1 cellular context compared by ENCODE assay signal in genomic region chr1:33256701-33257387, GRCh38.
TF ChIP-seq lines count a peak whose summit lies in the region.

No MANE protein-coding gene starts in this region.

TF ChIP-seq in HepG2, 621 proteins besides CTCF, POLR2A, EP300 and RAD21 (continued from another document and continues in another):
- TF ChIP-seq PATZ1 (CRISPR knock-in tag; IDR thresholded peaks at IDR 0.05), result peak; percentile 13; the same call in 1 of the 2 replicates
- TF ChIP-seq ZNF484 (CRISPR knock-in tag; IDR thresholded peaks at IDR 0.05; ENCODE audit: borderline replicate concordance, low read depth), result no peak
- peak; percentile 34; the same call in 1 of the 2 replicates for TF ChIP-seq ZNF574 (CRISPR knock-in tag; IDR thresholded peaks at IDR 0.05)
- TF ChIP-seq CREB1 (IDR thresholded peaks at IDR 0.05), result no peak
- peak; percentile 26; the same call in 1 of the 2 replicates for TF ChIP-seq CREB1 (CRISPR knock-in tag; IDR thresholded peaks at IDR 0.05)
- TF ChIP-seq SAFB2 (CRISPR knock-in tag; IDR thresholded peaks at IDR 0.05; ENCODE audit: borderline replicate concordance, low read depth), result no peak
- TF ChIP-seq POLR2G (IDR thresholded peaks at IDR 0.05; ENCODE audit: low read depth, low read length), result peak; percentile 71
- TF ChIP-seq XRCC5 (optimal IDR thresholded peaks at IDR 0.05; ENCODE audit: low read length), result peak; percentile 18
- TF ChIP-seq BHLHE40 (IDR thresholded peaks at IDR 0.05; ENCODE audit: low read length), result peak; percentile 58; the same call in 1 of the 2 replicates
- TF ChIP-seq ZNF142 (CRISPR knock-in tag; IDR thresholded peaks at IDR 0.05), result no peak
- peak; percentile 48; the same call in 1 of the 2 replicates for TF ChIP-seq ZNF691 (CRISPR knock-in tag; IDR thresholded peaks at IDR 0.05; ENCODE audit: borderline replicate concordance, low read depth)
- TF ChIP-seq ATF3 (CRISPR knock-in tag; IDR thresholded peaks at IDR 0.05), result peak; percentile 76; the same call in 1 of the 2 replicates
- TF ChIP-seq DMAP1 (CRISPR knock-in tag; IDR thresholded peaks at IDR 0.05), result peak; percentile 44; the same call in 1 of the 2 replicates
- TF ChIP-seq ZBED4 (CRISPR knock-in tag; IDR thresholded peaks at IDR 0.05; ENCODE audit: borderline replicate concordance), result peak; percentile 76; the same call in 1 of the 2 replicates
- no peak for TF ChIP-seq TCF7L2 (IDR thresholded peaks at IDR 0.05; ENCODE audit: low read depth, low read length)
- TF ChIP-seq CCAR2 (optimal IDR thresholded peaks at IDR 0.05; ENCODE audit: low read depth, low read length), result no peak
- 0 out of 2 replicates have a peak, but pooled peaks have one; percentile 1 for TF ChIP-seq ZNF558 (CRISPR knock-in tag; IDR thresholded peaks at IDR 0.05; ENCODE audit: borderline replicate concordance)
- peak in 1 of 2 experiments; percentile 70; a peak in 1 of 4 replicates for TF ChIP-seq REST (IDR thresholded peaks at IDR 0.05; ENCODE audit: borderline replicate concordance in 1 of 2, low read depth in 1 of 2, low read length in 2 of 2)
- no peak for TF ChIP-seq ZNF572 (CRISPR knock-in tag; IDR thresholded peaks at IDR 0.05)
- TF ChIP-seq FOSL1 (CRISPR knock-in tag; IDR thresholded peaks at IDR 0.05; ENCODE audit: borderline replicate concordance), result peak; percentile 84
- no peak for TF ChIP-seq ZNF121 (CRISPR knock-in tag; IDR thresholded peaks at IDR 0.05)
- 0 out of 2 replicates have a peak, but pooled peaks have one; percentile 25 for TF ChIP-seq SALL2 (CRISPR knock-in tag; IDR thresholded peaks at IDR 0.05)
- peak; percentile 56; the same call in 1 of the 2 replicates for TF ChIP-seq GFI1 (CRISPR knock-in tag; IDR thresholded peaks at IDR 0.05; ENCODE audit: borderline replicate concordance)
- TF ChIP-seq ZNF557 (CRISPR knock-in tag; IDR thresholded peaks at IDR 0.05), result no peak
- peak; percentile 32; the same call in 1 of the 2 replicates for TF ChIP-seq PHF21A (CRISPR knock-in tag; IDR thresholded peaks at IDR 0.05)
- TF ChIP-seq TFAP4 (IDR thresholded peaks at IDR 0.05; ENCODE audit: borderline replicate concordance, low read depth), result peak; percentile 16; the same call in 1 of the 2 replicates
- peak; percentile 55; the same call in 1 of the 2 replicates for TF ChIP-seq MAFF (IDR thresholded peaks at IDR 0.05; ENCODE audit: low read depth, low read length)
- peak; percentile 43 for TF ChIP-seq CREM (IDR thresholded peaks at IDR 0.05)
- TF ChIP-seq CREM (CRISPR knock-in tag; IDR thresholded peaks at IDR 0.05), result no peak
- peak; percentile 35; the same call in 1 of the 2 replicates for TF ChIP-seq ZNF563 (CRISPR knock-in tag; IDR thresholded peaks at IDR 0.05)
- no peak for TF ChIP-seq DMTF1 (CRISPR knock-in tag; IDR thresholded peaks at IDR 0.05)
- no peak for TF ChIP-seq GTF2F1 (IDR thresholded peaks at IDR 0.05; ENCODE audit: low read length)
- TF ChIP-seq SALL1 (CRISPR knock-in tag; IDR thresholded peaks at IDR 0.05), result peak; percentile 78
